In the genomic region with DNA sequence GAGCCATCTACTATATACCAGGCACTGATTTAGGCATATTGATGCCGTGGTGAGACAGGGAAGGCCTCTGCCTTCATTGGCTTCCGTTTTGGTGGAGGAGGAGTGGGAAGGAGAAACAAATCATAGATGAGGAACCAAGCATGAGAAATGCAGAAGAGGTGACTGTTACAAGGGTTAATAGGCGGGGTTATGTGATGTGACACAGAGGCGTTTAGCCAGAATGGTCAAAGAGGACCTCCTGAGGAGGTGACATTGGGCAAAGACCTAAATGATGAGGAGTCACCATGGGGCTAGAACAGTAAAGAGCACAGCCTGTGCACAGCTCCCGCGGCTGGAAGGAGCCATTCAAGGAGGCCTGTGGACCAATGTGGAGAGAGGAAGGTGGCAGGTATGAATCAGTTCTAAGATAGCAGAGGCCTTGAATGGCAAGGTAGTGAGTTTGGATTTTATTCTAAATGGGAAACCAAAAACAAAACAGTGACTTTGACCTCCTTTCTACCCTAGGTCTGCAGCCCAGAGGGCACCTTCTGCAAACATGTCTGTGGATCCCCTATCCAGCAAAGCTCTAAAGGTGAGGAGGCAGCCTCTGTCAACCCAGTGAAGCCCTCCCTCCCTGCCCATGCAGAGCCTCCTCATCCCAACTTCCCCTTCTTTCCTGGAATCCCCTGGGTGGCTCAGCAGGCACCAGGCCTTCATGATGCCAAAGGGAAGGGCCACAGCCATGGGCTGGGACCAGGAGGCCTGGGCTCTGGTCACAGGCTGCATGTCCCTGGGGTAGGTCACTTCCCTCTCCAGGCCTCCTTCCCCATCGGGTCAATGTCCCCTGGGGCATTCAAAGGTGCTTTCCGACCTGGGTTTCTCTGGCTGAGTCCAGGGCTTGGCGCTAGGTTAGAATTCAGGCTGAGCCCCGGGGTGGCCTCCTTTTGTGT, we compare ENCODE assay signal across 10 cellular contexts.
DNase-seq lines count a peak whose midpoint lies in the region; ATAC-seq and TF ChIP-seq lines count a peak whose summit lies in the region.
"Had no signal": no experiment of that assay in that cellular context is flagged by ENCODE, and none has a peak within 500 bp of the region (broad histone marks: within the 10 kb centered on the region; RNA-seq: fewer than 3 reads in every experiment).

No MANE protein-coding gene starts in this region.

- H3K36me3 Mint-ChIP-seq in T-helper 2 cell treated with Interferon-gamma antibody and Interleukin-4, amounts not matched to agents 5 μg/mL and 100 μg/mL, for 36 hours (ENCODE audit: low read depth): peaks cover 1% of the 10 kb centered on the region

- TF ChIP-seq CTCF in RWPE2 (IDR thresholded peaks at IDR 0.05; ENCODE audit: poor library complexity, severe bottlenecking): no peak

- no peak for ATAC-seq in RWPE2 (ENCODE audit: low read depth)
- ATAC-seq in GM21423 (IDR thresholded peaks at IDR 0.05; ENCODE audit: unreplicated experiment): no peak

- H3K4me1 Mint-ChIP-seq in T-helper 2 cell treated with Interferon-gamma antibody and Interleukin-4, amounts not matched to agents 5 μg/mL and 100 μg/mL, for 36 hours (ENCODE audit: low read depth): peaks cover 11% of the 10 kb centered on the region

- no peaks in the 10 kb centered on the region for H3K27me3 ChIP-seq in RWPE2 (ENCODE audit: insufficient read depth, poor library complexity, severe bottlenecking)
- H3K27me3 ChIP-seq in iPS-20b (ENCODE audit: insufficient read depth, low read length): peaks cover 16% of the 10 kb centered on the region
- H3K27me3 ChIP-seq in stomach smooth muscle (ENCODE audit: control insufficient read depth in 1 of 2, insufficient read depth in 2 of 2, low read length in 2 of 2): no peaks in the 10 kb centered on the region
- H3K27me3 ChIP-seq: testis had no signal

- no peaks in the 10 kb centered on the region for H3K9me3 ChIP-seq in RWPE2 (ENCODE audit: severe bottlenecking)
- no peaks in the 10 kb centered on the region for H3K9me3 ChIP-seq in iPS-20b (ENCODE audit: insufficient read depth, low read depth, low read length)
- no peaks in the 10 kb centered on the region for H3K9me3 ChIP-seq in stomach smooth muscle (ENCODE audit: control insufficient read depth in 2 of 2, low read length in 2 of 2)
- H3K9me3 ChIP-seq: testis had no signal

- H3K9me3 Mint-ChIP-seq in T-helper 2 cell treated with Interferon-gamma antibody and Interleukin-4, amounts not matched to agents 5 μg/mL and 100 μg/mL, for 36 hours: no peaks in the 10 kb centered on the region
- H3K9me3 Mint-ChIP-seq: activated T-cell treated with anti-CD3 and anti-CD28 coated beads, Interleukin-2, amount 50 U/mL, for 4 hours had no signal

- H3K4me1 ChIP-seq in RWPE2 (ENCODE audit: insufficient read depth, poor library complexity, severe bottlenecking) (peaks cover 8% of the 10 kb centered on the region), iPS-20b (ENCODE audit: insufficient read depth, low read length) (peaks cover 12% of the 10 kb centered on the region), stomach smooth muscle (ENCODE audit: control insufficient read depth, insufficient read depth, low read length) (peaks cover 26% of the 10 kb centered on the region)

- H3K27me3 Mint-ChIP-seq in T-helper 2 cell treated with Interferon-gamma antibody and Interleukin-4, amounts not matched to agents 5 μg/mL and 100 μg/mL, for 36 hours (ENCODE audit: low read depth): no peaks in the 10 kb centered on the region

- H3K4me3 ChIP-seq in RWPE2 (ENCODE audit: severe bottlenecking): no peak overlapping the region
- H3K4me3 ChIP-seq in iPS-20b (ENCODE audit: low read length): peak overlapping the region; percentile 64; the same call in 1 of the 2 replicates
- H3K4me3 ChIP-seq in stomach smooth muscle (ENCODE audit: low read length in 2 of 2): peak overlapping the region; percentile 47 to 64

- no peak overlapping the region for H3K4me3 Mint-ChIP-seq in T-helper 2 cell treated with Interferon-gamma antibody and Interleukin-4, amounts not matched to agents 5 μg/mL and 100 μg/mL, for 36 hours

- peaks cover 32% of the 10 kb centered on the region for H3K36me3 ChIP-seq in RWPE2 (ENCODE audit: low read depth)
- no peaks in the 10 kb centered on the region for H3K36me3 ChIP-seq in iPS-20b (ENCODE audit: insufficient read depth, low read depth, low read length)
- no peaks in the 10 kb centered on the region for H3K36me3 ChIP-seq in stomach smooth muscle (ENCODE audit: control insufficient read depth in 2 of 2, insufficient read depth in 2 of 2, low read length in 2 of 2)

- peak overlapping the region; percentile 7 for H3K27ac ChIP-seq in RWPE2 (ENCODE audit: poor library complexity, severe bottlenecking)
- H3K27ac ChIP-seq in iPS-20b (ENCODE audit: low read length): no peak overlapping the region
- H3K27ac ChIP-seq in stomach smooth muscle (ENCODE audit: low read length): no peak overlapping the region
- H3K27ac ChIP-seq: testis had no signal

- H3K9ac ChIP-seq in iPS-20b (ENCODE audit: low read depth, low read length) (no peak overlapping the region), stomach smooth muscle (ENCODE audit: low read length in 2 of 2) (peak overlapping the region in 1 of 2 donors; percentile 5)

- DNase-seq in T-helper 2 cell treated with Interferon-gamma antibody and Interleukin-4, amounts not matched to agents 5 μg/mL and 100 μg/mL, for 36 hours (ENCODE audit: low spot score): no peak
- DNase-seq in T-helper 2 cell: no peak
- DNase-seq in RWPE2 (ENCODE audit: low spot score): no peak
- DNase-seq in GOT3 (lab: John Stamatoyannopoulos, UW): no peak
- no peak for DNase-seq in nucleus accumbens (lab: John Stamatoyannopoulos, UW)
- DNase-seq: activated T-cell treated with anti-CD3 and anti-CD28 coated beads, Interleukin-2, amount 50 U/mL, for 4 hours; testis had no signal

- H3K27ac Mint-ChIP-seq in T-helper 2 cell treated with Interferon-gamma antibody and Interleukin-4, amounts not matched to agents 5 μg/mL and 100 μg/mL, for 36 hours: peak overlapping the region; percentile 20
